ENCODE assay signal across 9 cellular contexts in the genomic region with DNA sequence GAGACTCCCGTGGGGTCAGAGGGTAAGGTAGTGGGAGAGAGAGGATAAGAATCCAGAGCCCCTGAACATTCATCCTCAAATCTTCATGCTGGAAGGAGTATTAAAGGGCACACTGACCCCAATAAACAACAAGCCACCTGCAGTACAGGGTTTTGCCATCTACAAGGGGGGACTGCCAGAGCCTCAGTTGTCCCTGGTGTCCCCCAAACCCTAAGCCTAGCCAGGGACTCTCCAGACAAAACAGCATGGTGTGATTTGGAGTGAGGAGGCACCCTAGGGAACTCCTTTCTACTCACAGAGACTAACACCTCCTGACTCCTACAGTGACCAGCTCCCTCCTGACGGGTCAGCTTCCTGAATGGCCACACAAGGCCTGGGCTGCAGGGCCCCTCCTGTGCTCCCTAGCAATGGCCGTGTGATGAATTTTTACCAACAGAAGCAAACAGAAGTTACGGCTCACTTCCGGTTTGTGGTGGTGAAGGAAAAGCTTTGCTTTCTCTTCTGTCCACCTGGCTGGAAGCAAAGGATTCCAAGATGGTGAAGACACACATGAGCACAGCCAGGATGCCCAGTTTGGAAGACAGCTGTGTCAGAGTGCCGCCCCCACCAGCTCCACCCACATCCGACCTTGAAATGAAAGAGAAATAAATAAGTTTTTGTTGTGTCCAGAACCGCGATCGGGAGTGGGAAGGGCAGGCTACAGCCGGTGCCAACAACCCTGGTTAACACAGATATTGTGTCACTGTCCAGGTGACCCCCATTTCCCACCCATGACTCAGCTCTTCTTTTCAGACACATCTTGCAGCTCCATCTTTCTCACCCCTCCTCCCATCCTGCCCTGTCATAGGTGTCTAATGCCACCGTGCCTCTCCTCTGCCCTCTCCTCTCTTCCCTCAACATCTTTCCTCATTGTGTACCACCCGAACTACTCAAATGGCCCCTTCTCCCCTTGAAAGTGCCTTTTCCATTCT.
DNase-seq lines count a peak whose midpoint lies in the region; ATAC-seq and TF ChIP-seq lines count a peak whose summit lies in the region.
"Had no signal": no experiment of that assay in that cellular context is flagged by ENCODE, and none has a peak within 500 bp of the region (broad histone marks: within the 10 kb centered on the region; RNA-seq: fewer than 3 reads in every experiment).

No MANE protein-coding gene starts in this region.

- peak overlapping the region in 1 of 10 donors; percentile 48 for H3K27ac ChIP-seq in heart right ventricle
- no peak overlapping the region for H3K27ac ChIP-seq in upper lobe of left lung

- H3K9me3 ChIP-seq in heart right ventricle, result no peaks in the 10 kb centered on the region
- H3K9me3 ChIP-seq in upper lobe of left lung, result no peaks in the 10 kb centered on the region

- peak in 5 of 8 donors; percentile 24 to 44 (median 29) for ATAC-seq in heart right ventricle
- ATAC-seq in Right ventricle myocardium superior (ENCODE audit: poor library complexity), result no peak
- ATAC-seq in upper lobe of left lung (ENCODE audit: low FRiP score in 2 of 2), result peak; percentile 43 to 46
- no peak for ATAC-seq in GM19035 (IDR thresholded peaks at IDR 0.05; ENCODE audit: unreplicated experiment)

- peaks cover 6% of the 10 kb centered on the region for H3K27me3 Mint-ChIP-seq in T-helper 2 cell treated with Interferon-gamma antibody and Interleukin-4, amounts not matched to agents 5 μg/mL and 100 μg/mL, for 36 hours (ENCODE audit: low read depth)

- intact Hi-C loops in heart right ventricle (cut with DNase I), result no loop called here
- intact Hi-C loops in Right ventricle myocardium superior (cut with DNase I), result no loop called here

- H3K4me3 Mint-ChIP-seq in T-helper 2 cell treated with Interferon-gamma antibody and Interleukin-4, amounts not matched to agents 5 μg/mL and 100 μg/mL, for 36 hours, result peak overlapping the region; percentile 65

- H3K27me3 ChIP-seq in heart right ventricle (no peaks in the 10 kb centered on the region), upper lobe of left lung (no peaks in the 10 kb centered on the region)

- H3K27ac Mint-ChIP-seq in T-helper 2 cell treated with Interferon-gamma antibody and Interleukin-4, amounts not matched to agents 5 μg/mL and 100 μg/mL, for 36 hours, result peak overlapping the region; percentile 53

- no peaks in the 10 kb centered on the region for H3K36me3 Mint-ChIP-seq in T-helper 2 cell treated with Interferon-gamma antibody and Interleukin-4, amounts not matched to agents 5 μg/mL and 100 μg/mL, for 36 hours (ENCODE audit: low read depth)

- DNase-seq in heart right ventricle (no peak), Right ventricle myocardium superior (no peak), fibroblast of villous mesenchyme (ENCODE audit: low read depth) (peak; percentile 27), upper lobe of left lung (no peak), HK-2 (ENCODE audit: unreplicated experiment) (no peak), activated gamma-delta T cell (lab: John Stamatoyannopoulos, UW) (no peak)
- no peak for DNase-seq in T-helper 2 cell treated with Interferon-gamma antibody and Interleukin-4, amounts not matched to agents 5 μg/mL and 100 μg/mL, for 36 hours (ENCODE audit: low spot score)
- DNase-seq: DMS79 treated with DMSO at 0.1 percent for 48 hours had no signal

- H3K4me3 ChIP-seq in heart right ventricle, result peak overlapping the region in 4 of 10 donors; percentile 14 to 35 (median 16)
- no peak overlapping the region for H3K4me3 ChIP-seq in fibroblast of villous mesenchyme (ENCODE audit: low read depth, low read length)
- peak overlapping the region in 3 of 4 donors; percentile 9 to 24 (median 22) for H3K4me3 ChIP-seq in upper lobe of left lung

- no peak for TF ChIP-seq EP300 in upper lobe of left lung (IDR thresholded peaks at IDR 0.05)

- TF ChIP-seq CTCF in heart right ventricle (IDR thresholded peaks at IDR 0.05) (no peak), fibroblast of villous mesenchyme (IDR thresholded peaks at IDR 0.05; ENCODE audit: insufficient read depth, low read depth, low read length) (no peak), upper lobe of left lung (IDR thresholded peaks at IDR 0.05) (no peak)

- peaks cover 0 to 32% (median 11%) of the 10 kb centered on the region in 9 donors for H3K4me1 ChIP-seq in heart right ventricle
- H3K4me1 ChIP-seq in upper lobe of left lung, result peaks cover 0 to 5% (median 4%) of the 10 kb centered on the region in 4 donors

- no peak for TF ChIP-seq POLR2A in upper lobe of left lung (IDR thresholded peaks at IDR 0.05)

- no peaks in the 10 kb centered on the region for H3K9me3 Mint-ChIP-seq in T-helper 2 cell treated with Interferon-gamma antibody and Interleukin-4, amounts not matched to agents 5 μg/mL and 100 μg/mL, for 36 hours

- no peaks in the 10 kb centered on the region for H3K36me3 ChIP-seq in heart right ventricle
- no peaks in the 10 kb centered on the region for H3K36me3 ChIP-seq in upper lobe of left lung

- 58 to 75% methylated on average over 13 of the region's 13 CpGs for WGBS in heart right ventricle, 2 donors
- WGBS in upper lobe of left lung, 2 donors, result 45 to 63% methylated on average over 12 to 13 of the region's 13 CpGs

- peaks cover 3% of the 10 kb centered on the region for H3K4me1 Mint-ChIP-seq in T-helper 2 cell treated with Interferon-gamma antibody and Interleukin-4, amounts not matched to agents 5 μg/mL and 100 μg/mL, for 36 hours (ENCODE audit: low read depth)

Comparison
In these comparisons a context has a peak if more than half of its experiments do, and no peak if none do; other contexts are left out.
1. ATAC-seq: peak in heart right ventricle (5 of 8) and upper lobe of left lung (2 of 2); none in Right ventricle myocardium superior (single experiment) and GM19035 (single experiment).